Comparison of ENCODE assay signal across 16 cellular contexts in the genomic region with DNA sequence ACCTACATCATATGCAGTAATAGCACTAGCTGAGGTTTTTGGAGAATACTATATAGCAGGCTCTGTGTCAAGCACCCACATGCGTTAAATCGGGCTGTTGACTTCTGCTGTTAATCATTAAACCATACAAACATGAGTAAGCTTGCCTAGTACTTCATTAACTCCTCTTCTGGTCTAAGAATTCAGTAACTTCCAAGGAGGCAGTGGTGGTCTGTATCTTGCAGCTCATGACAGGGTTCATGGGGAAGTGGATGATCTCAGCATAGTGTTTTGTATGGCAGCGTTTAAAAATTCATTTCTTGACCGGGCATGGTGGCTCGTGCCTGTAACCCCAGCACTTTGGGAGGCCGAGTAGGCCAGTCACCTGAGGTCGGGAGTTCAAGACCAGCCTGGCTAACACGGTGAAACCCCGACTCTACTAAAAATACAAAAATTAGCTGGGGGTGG. TPM values are rescaled to one million over a fixed set of nuclear protein-coding genes. Genes with fewer than 3 reads are reported as not detected.
DNase-seq lines count a peak whose midpoint lies in the region; ATAC-seq and TF ChIP-seq lines count a peak whose summit lies in the region.
"Had no signal": no experiment of that assay in that cellular context is flagged by ENCODE, and none has a peak within 500 bp of the region (broad histone marks: within the 10 kb centered on the region; RNA-seq: fewer than 3 reads in every experiment).

A gene (minus strand): TSS at position 24 of the 447 bp plus-strand sequence. CDS start 1,173 bp downstream, outside the sequence.

- no peak for TF ChIP-seq POLR2A in breast epithelium (IDR thresholded peaks at IDR 0.05)

- peaks cover 20% of the 10 kb centered on the region for H3K4me1 Mint-ChIP-seq in MCF 10A (ENCODE audit: insufficient read depth, unreplicated experiment)

- peak within 1 kb of the TSS; percentile 59 for H3K27ac Mint-ChIP-seq in MCF 10A (ENCODE audit: low read depth, unreplicated experiment)
- H3K27ac Mint-ChIP-seq: activated naive CD4-positive, alpha-beta T cell treated with anti-CD3 and anti-CD28 coated beads for 36 hours had no signal

- H3K9me3 Mint-ChIP-seq in MCF 10A (ENCODE audit: unreplicated experiment): no peaks in the 10 kb centered on the region
- H3K9me3 Mint-ChIP-seq: activated naive CD4-positive, alpha-beta T cell treated with anti-CD3 and anti-CD28 coated beads for 36 hours had no signal

- no peak within 1 kb of the TSS for H3K4me3 Mint-ChIP-seq in MCF 10A (ENCODE audit: unreplicated experiment)
- H3K4me3 Mint-ChIP-seq: activated naive CD4-positive, alpha-beta T cell treated with anti-CD3 and anti-CD28 coated beads for 36 hours had no signal

- DNase-seq in MCF 10A (ENCODE audit: unreplicated experiment) (no peak), breast epithelium (ENCODE audit: low spot score in 2 of 2) (no peak), glomerular visceral epithelial cell (ENCODE audit: extremely low spot score) (peak; percentile 96), upper lobe of right lung (no peak), A673 (ENCODE audit: low spot score) (no peak)
- DNase-seq: activated CD4-positive, alpha-beta T cell treated with anti-CD3 and anti-CD28 coated beads, Interleukin-2, amount 50 U/mL, for 48 hours; activated naive CD4-positive, alpha-beta T cell treated with anti-CD3 and anti-CD28 coated beads for 36 hours; central memory CD4-positive, alpha-beta T cell; DMS79 treated with DMSO at 0.1 percent for 48 hours; Karpas-422; sigmoid colon; upper lobe of left lung had no signal

- ATAC-seq in HG03432 (IDR thresholded peaks at IDR 0.05; ENCODE audit: unreplicated experiment) (peak; percentile 76), upper lobe of right lung (peak; percentile 34), HG02973 (IDR thresholded peaks at IDR 0.05; ENCODE audit: unreplicated experiment) (no peak), HG02571 (IDR thresholded peaks at IDR 0.05; ENCODE audit: unreplicated experiment) (no peak)
- ATAC-seq: esophagus mucosa had no signal

- BruUV-seq in MCF 10A (replicated peaks; lab: Mats Ljungman, UMichigan) (no TSS peak), A673 (replicated peaks; lab: Mats Ljungman, UMichigan) (no TSS peak)

- CTCF ChIA-PET in MCF 10A (lab: Yijun Ruan, JAX): interaction anchor here (0.5 to 0.7 kb wide), 4 partner anchors 82 to 1654 kb away, joined by 3 read pairs; no protein-coding TSS in a partner anchor
- CTCF ChIA-PET in A673 (lab: Charles Lee): no interaction called here

- H3K27me3 ChIP-seq in breast epithelium: no peaks in the 10 kb centered on the region
- no peaks in the 10 kb centered on the region for H3K27me3 ChIP-seq in upper lobe of right lung
- no peaks in the 10 kb centered on the region for H3K27me3 ChIP-seq in A673 (replicated peaks; ENCODE audit: insufficient read depth, low read depth, low read length, poor library complexity)
- H3K27me3 ChIP-seq: sigmoid colon, upper lobe of left lung had no signal

- H3K4me3 ChIP-seq in breast epithelium: no peak within 1 kb of the TSS
- H3K4me3 ChIP-seq in upper lobe of right lung: no peak within 1 kb of the TSS
- H3K4me3 ChIP-seq in A673 (ENCODE audit: low read depth, low read length, poor library complexity, severe bottlenecking): no peak within 1 kb of the TSS
- H3K4me3 ChIP-seq: sigmoid colon, upper lobe of left lung had no signal

- POLR2A ChIA-PET in MCF 10A (lab: Yijun Ruan, JAX): interaction anchor here (0.6 to 1.5 kb wide), 2 partner anchors 33 to 84 kb away, joined by 3 read pairs; a partner anchor contains a TSS
- POLR2A ChIA-PET in A673 (lab: Charles Lee; ENCODE audit: low non-redundant PET): no interaction called here

- H3K36me3 Mint-ChIP-seq in MCF 10A (ENCODE audit: insufficient read depth, unreplicated experiment): no peaks in the 10 kb centered on the region

- H3K36me3 ChIP-seq in breast epithelium (no peaks in the 10 kb centered on the region), upper lobe of right lung (no peaks in the 10 kb centered on the region), A673 (ENCODE audit: insufficient read depth, low read length, poor library complexity, severe bottlenecking) (no peaks in the 10 kb centered on the region)
- H3K36me3 ChIP-seq: sigmoid colon, upper lobe of left lung had no signal

- intact Hi-C loops in MCF 10A (cut with micrococcal nuclease) (no loop called here), breast epithelium (cut with DNase I; ENCODE audit: low total_unique reads) (no loop called here), upper lobe of right lung (cut with DNase I) (no loop called here), A673 (cut with micrococcal nuclease; ENCODE audit: unreplicated experiment) (no loop called here)

- no peaks in the 10 kb centered on the region for H3K27me3 Mint-ChIP-seq in MCF 10A (ENCODE audit: insufficient read depth, unreplicated experiment)

- TF ChIP-seq CTCF in MCF 10A (IDR thresholded peaks at IDR 0.05; ENCODE audit: unreplicated experiment) (no peak), breast epithelium (IDR thresholded peaks at IDR 0.05) (no peak), upper lobe of right lung (IDR thresholded peaks at IDR 0.05) (no peak), A673 (conservative IDR thresholded peaks at IDR 0.05; ENCODE audit: low read depth, low read length) (no peak)

- H3K4me1 ChIP-seq in breast epithelium: no peaks in the 10 kb centered on the region
- no peaks in the 10 kb centered on the region for H3K4me1 ChIP-seq in upper lobe of right lung
- H3K4me1 ChIP-seq in A673 (ENCODE audit: insufficient read depth, low read length, poor library complexity, severe bottlenecking): no peaks in the 10 kb centered on the region
- H3K4me1 ChIP-seq: sigmoid colon, upper lobe of left lung had no signal

- no peak within 1 kb of the TSS for H3K27ac ChIP-seq in breast epithelium
- H3K27ac ChIP-seq in upper lobe of right lung: no peak within 1 kb of the TSS
- no peak within 1 kb of the TSS for H3K27ac ChIP-seq in A673 (ENCODE audit: low read depth, low read length, poor library complexity, severe bottlenecking)
- H3K27ac ChIP-seq: sigmoid colon, upper lobe of left lung had no signal

- H3K9me3 ChIP-seq in breast epithelium (no peaks in the 10 kb centered on the region), upper lobe of right lung (no peaks in the 10 kb centered on the region), A673 (ENCODE audit: low read depth, low read length, poor library complexity, severe bottlenecking) (no peaks in the 10 kb centered on the region)
- H3K9me3 ChIP-seq: sigmoid colon, upper lobe of left lung had no signal

RNA-seq across cellular contexts. Expression of the gene that starts here (rescaled TPM):
- total RNA-seq in MCF 10A (2022): 0.42 TPM in 1 of 2 replicates, not detected in the other
- 1 to 10 TPM in 1 of 3 donors, under 1 TPM in 1, not detected in 1; 0.44 to 2.9 TPM for total RNA-seq in breast epithelium
- not detected for total RNA-seq in upper lobe of right lung
- total RNA-seq in A673 (2021): not detected in 2 replicates
- total RNA-seq: esophagus mucosa, sigmoid colon had no signal

Comparison
In these comparisons a context has a peak if more than half of its experiments do, and no peak if none do; other contexts are left out.
1. Peak in ATAC-seq in upper lobe of right lung; RNA of the gene not detected or under 1 TPM.